Comparison of ENCODE assay signal across 19 cellular contexts in the genomic region with DNA sequence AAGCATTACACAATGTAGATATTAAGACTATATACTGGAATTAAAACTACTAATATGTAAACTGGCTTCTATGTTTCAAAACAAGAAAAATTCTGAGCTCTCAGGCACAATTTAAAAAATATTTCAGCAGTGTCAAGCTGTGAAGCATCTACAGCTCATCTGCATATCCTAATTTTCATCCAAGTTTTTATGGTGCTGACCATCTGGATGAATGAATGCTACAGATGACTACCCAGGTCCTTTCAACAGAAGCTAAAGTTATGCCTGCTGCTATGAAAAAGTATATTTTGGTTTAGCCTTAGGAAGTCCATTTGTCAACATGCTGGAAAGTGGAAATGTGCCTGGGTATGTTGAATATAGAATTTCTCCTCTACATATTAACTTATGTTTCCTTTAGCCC.
"Had no signal": no experiment of that assay in that cellular context is flagged by ENCODE, and none has a peak within 500 bp of the region (broad histone marks: within the 10 kb centered on the region; RNA-seq: fewer than 3 reads in every experiment).

No MANE protein-coding gene starts in this region.

- ATAC-seq: gastrocnemius medialis; heart right ventricle; left cardiac atrium; left lung; left ventricle myocardium superior; lower lobe of right lung; mucosa of descending colon; naive thymus-derived CD8-positive, alpha-beta T cell had no signal

- DNase-seq: dermis blood vessel endothelial cell; dorsolateral prefrontal cortex; effector CD4-positive, alpha-beta T cell; effector memory CD4-positive, alpha-beta T cell; foreskin fibroblast; foreskin melanocyte; gastrocnemius medialis; glutamatergic neuron; head of caudate nucleus; heart right ventricle; hippocampal formation; left cardiac atrium; left lung; left ventricle myocardium superior; lower lobe of right lung; mesenchymal stem cell; mucosa of descending colon; naive B cell; naive thymus-derived CD8-positive, alpha-beta T cell had no signal
